16 cellular contexts compared by ENCODE assay signal in genomic region chr11:125621995-125622394, GRCh38. TPM values are rescaled to one million over a fixed set of nuclear protein-coding genes. Genes with fewer than 3 reads are reported as not detected.
DNase-seq lines count a peak whose midpoint lies in the region; ATAC-seq and TF ChIP-seq lines count a peak whose summit lies in the region.
"Had no signal": no experiment of that assay in that cellular context is flagged by ENCODE, and none has a peak within 500 bp of the region (broad histone marks: within the 10 kb centered on the region; RNA-seq: fewer than 3 reads in every experiment).

No MANE protein-coding gene starts in this region.

- H3K27me3 ChIP-seq in GM23248 (replicated peaks; ENCODE audit: insufficient read depth) (no peaks in the 10 kb centered on the region), foreskin keratinocyte (no peaks in the 10 kb centered on the region), heart left ventricle (no peaks in the 10 kb centered on the region), heart right ventricle (no peaks in the 10 kb centered on the region)
- H3K27me3 ChIP-seq: esophagus squamous epithelium, uterus had no signal

- H3K4me1 Mint-ChIP-seq in activated T-helper 17 cell treated with anti-CD3 and anti-CD28 coated beads, Interleukin-2, amount 50 U/mL, for 72 hours: peaks cover 6% of the 10 kb centered on the region
- peaks cover 24% of the 10 kb centered on the region for H3K4me1 Mint-ChIP-seq in stimulated activated memory B cell treated with anti-CD40 and anti-IgM and Interleukin-4, amounts not matched to agents 10 μg/mL and 1 μg/mL and 100 μg/mL, for 72 hours

- H2AFZ ChIP-seq in GM23248: no peak overlapping the region

- peaks cover 82% of the 10 kb centered on the region for H3K36me3 Mint-ChIP-seq in activated T-helper 17 cell treated with anti-CD3 and anti-CD28 coated beads, Interleukin-2, amount 50 U/mL, for 72 hours (ENCODE audit: low read depth)
- peaks cover 20% of the 10 kb centered on the region for H3K36me3 Mint-ChIP-seq in stimulated activated memory B cell treated with anti-CD40 and anti-IgM and Interleukin-4, amounts not matched to agents 10 μg/mL and 1 μg/mL and 100 μg/mL, for 72 hours

- intact Hi-C loops in Right ventricle myocardium superior (cut with DNase I): loop anchor here (10.0 kb wide), 2 partner anchors 47 to 253 kb away; no protein-coding TSS in a partner anchor
- intact Hi-C loops in heart left ventricle (cut with DNase I): loop anchor here in 3 of 10 donors (5.0 to 10.0 kb wide), 5 partner anchors 45 to 643 kb away; partner anchors contain the start of genes EI24 (in 1 of the 3), FEZ1 (in 1 of the 3), FOXRED1 (in 1 of the 3) and HYLS1 (in 1 of the 3)
- intact Hi-C loops in heart right ventricle (cut with DNase I): loop anchor here in 6 of 10 donors (5.0 to 10.0 kb wide), 4 partner anchors 50 to 263 kb away; partner anchors contain the start of genes HYLS1 (in 2 of the 6) and EI24 (in 1 of the 6)

- WGBS in GM23248 (ENCODE audit: low coverage in 1 of 2, low lambda C conversion rate in 2 of 2, missing lambda C conversion rate in 2 of 2), 2 experiments: 68% methylated on average over 2 of the region's 2 CpGs
- WGBS in heart left ventricle, 4 donors: 77 to 86% (median 85%) methylated on average over 2 of the region's 2 CpGs
- 74 to 84% methylated on average over 2 of the region's 2 CpGs for WGBS in heart right ventricle, 2 donors

- H3K4me1 ChIP-seq in GM23248 (ENCODE audit: insufficient read depth) (peaks cover 17% of the 10 kb centered on the region), foreskin keratinocyte (peaks cover 5% of the 10 kb centered on the region), heart left ventricle (peaks cover 4 to 20% (median 15%) of the 10 kb centered on the region in 12 donors), heart right ventricle (peaks cover 0 to 24% (median 20%) of the 10 kb centered on the region in 9 donors)

- H3K36me3 ChIP-seq in GM23248 (ENCODE audit: low read depth) (peaks cover 36% of the 10 kb centered on the region), heart left ventricle (peaks cover 0 to 58% (median 50%) of the 10 kb centered on the region in 9 donors), heart right ventricle (peaks cover 0 to 58% (median 45%) of the 10 kb centered on the region in 9 donors)
- H3K36me3 ChIP-seq: uterus had no signal

- DNase-seq in GM23248: peak; percentile 55
- DNase-seq in foreskin keratinocyte: peak; percentile 26 to 53
- no peak for DNase-seq in Right ventricle myocardium superior
- no peak for DNase-seq in heart left ventricle
- no peak for DNase-seq in heart right ventricle
- DNase-seq: activated CD4-positive, alpha-beta T cell treated with anti-CD3 and anti-CD28 coated beads for 36 hours; central memory CD4-positive, alpha-beta T cell; esophagus squamous epithelium; left cardiac atrium; stimulated activated CD4-positive, alpha-beta T cell treated with anti-CD3 and anti-CD28 coated beads, Interleukin-15, amount 100 ng/mL, for 24 hours; stimulated activated CD8-positive, alpha-beta memory T cell treated with anti-CD3 and anti-CD28 coated beads, Interleukin-4, amount 100 ng/mL, for 48 hours; uterus had no signal

- H3K27me3 Mint-ChIP-seq in activated T-helper 17 cell treated with anti-CD3 and anti-CD28 coated beads, Interleukin-2, amount 50 U/mL, for 72 hours: no peaks in the 10 kb centered on the region
- H3K27me3 Mint-ChIP-seq in stimulated activated memory B cell treated with anti-CD40 and anti-IgM and Interleukin-4, amounts not matched to agents 10 μg/mL and 1 μg/mL and 100 μg/mL, for 72 hours: no peaks in the 10 kb centered on the region
- H3K27me3 Mint-ChIP-seq: activated CD4-positive, alpha-beta T cell treated with anti-CD3 and anti-CD28 coated beads for 36 hours had no signal

- H3K9me3 ChIP-seq in GM23248 (ENCODE audit: low read depth) (no peaks in the 10 kb centered on the region), heart left ventricle (no peaks in the 10 kb centered on the region), heart right ventricle (no peaks in the 10 kb centered on the region)
- H3K9me3 ChIP-seq: esophagus squamous epithelium, uterus had no signal

- H3F3A ChIP-seq in GM23248 (ENCODE audit: insufficient read depth): peaks cover 58% of the 10 kb centered on the region

- H3K9me2 ChIP-seq in GM23248 (ENCODE audit: insufficient read depth): no peaks in the 10 kb centered on the region

- H4K20me1 ChIP-seq in GM23248 (ENCODE audit: insufficient read depth): no peaks in the 10 kb centered on the region

- H3K27ac Mint-ChIP-seq in activated T-helper 17 cell treated with anti-CD3 and anti-CD28 coated beads, Interleukin-2, amount 50 U/mL, for 72 hours: peak overlapping the region; percentile 20
- H3K27ac Mint-ChIP-seq in stimulated activated memory B cell treated with anti-CD40 and anti-IgM and Interleukin-4, amounts not matched to agents 10 μg/mL and 1 μg/mL and 100 μg/mL, for 72 hours: no peak overlapping the region
- H3K27ac Mint-ChIP-seq: activated CD4-positive, alpha-beta T cell treated with anti-CD3 and anti-CD28 coated beads for 36 hours; activated T-helper 2 cell treated with anti-CD3 and anti-CD28 coated beads, Interferon-gamma antibody, Interleukin-2, Interleukin-4, amounts not matched to agents 10 μg/mL and 5 μg/mL and 100 μg/mL, durations not matched to agents 14 hours and 24 hours and 36 hours had no signal

- peaks cover 3% of the 10 kb centered on the region for H3K79me2 ChIP-seq in GM23248 (ENCODE audit: insufficient read depth)

- no peaks in the 10 kb centered on the region for H3K9me3 Mint-ChIP-seq in activated T-helper 17 cell treated with anti-CD3 and anti-CD28 coated beads, Interleukin-2, amount 50 U/mL, for 72 hours
- H3K9me3 Mint-ChIP-seq in stimulated activated memory B cell treated with anti-CD40 and anti-IgM and Interleukin-4, amounts not matched to agents 10 μg/mL and 1 μg/mL and 100 μg/mL, for 72 hours: no peaks in the 10 kb centered on the region
- H3K9me3 Mint-ChIP-seq: activated T-helper 2 cell treated with anti-CD3 and anti-CD28 coated beads, Interferon-gamma antibody, Interleukin-2, Interleukin-4, amounts not matched to agents 10 μg/mL and 5 μg/mL and 100 μg/mL, durations not matched to agents 14 hours and 24 hours and 36 hours had no signal

- H3K27ac ChIP-seq in 22Rv1: 0 out of 2 replicates have a peak overlapping the region, but pooled peaks have one; percentile 22
- H3K27ac ChIP-seq in GM23248: no peak overlapping the region
- H3K27ac ChIP-seq in foreskin keratinocyte: no peak overlapping the region
- H3K27ac ChIP-seq in heart left ventricle: peak overlapping the region in 1 of 12 donors; percentile 19
- H3K27ac ChIP-seq in heart right ventricle: no peak overlapping the region
- H3K27ac ChIP-seq: esophagus squamous epithelium, uterus had no signal

- TF ChIP-seq CTCF in 22Rv1 (IDR thresholded peaks at IDR 0.05): no peak
- no peak for TF ChIP-seq CTCF in foreskin keratinocyte (conservative IDR thresholded peaks at IDR 0.05)
- TF ChIP-seq CTCF in heart left ventricle (IDR thresholded peaks at IDR 0.05): no peak
- TF ChIP-seq CTCF in heart right ventricle (IDR thresholded peaks at IDR 0.05): no peak

- H3K4me3 ChIP-seq in GM23248 (no peak overlapping the region), heart left ventricle (no peak overlapping the region), heart right ventricle (no peak overlapping the region)
- H3K4me3 ChIP-seq: esophagus squamous epithelium, uterus had no signal

- TF ChIP-seq POLR2A in heart left ventricle (IDR thresholded peaks at IDR 0.05): no peak

- no peak overlapping the region for H3K4me2 ChIP-seq in GM23248 (ENCODE audit: unreplicated experiment)

- no peak overlapping the region for H3K9ac ChIP-seq in GM23248

- in situ Hi-C loops in GM23248 (cut with MboI): no loop called here

- no peak overlapping the region for H3K4me3 Mint-ChIP-seq in activated T-helper 17 cell treated with anti-CD3 and anti-CD28 coated beads, Interleukin-2, amount 50 U/mL, for 72 hours
- no peak overlapping the region for H3K4me3 Mint-ChIP-seq in stimulated activated memory B cell treated with anti-CD40 and anti-IgM and Interleukin-4, amounts not matched to agents 10 μg/mL and 1 μg/mL and 100 μg/mL, for 72 hours
- H3K4me3 Mint-ChIP-seq: activated CD4-positive, alpha-beta T cell treated with anti-CD3 and anti-CD28 coated beads for 36 hours had no signal

- ATAC-seq in activated T-helper 17 cell treated with anti-CD3 and anti-CD28 coated beads, Interleukin-2, amount 50 U/mL, for 72 hours (replicated peaks): no peak
- ATAC-seq in foreskin keratinocyte (no peak), Right ventricle myocardium superior (ENCODE audit: poor library complexity) (no peak), heart left ventricle (no peak), heart right ventricle (no peak)
- ATAC-seq in stimulated activated memory B cell treated with anti-CD40 and anti-IgM and Interleukin-4, amounts not matched to agents 10 μg/mL and 1 μg/mL and 100 μg/mL, for 72 hours: no peak
- ATAC-seq: activated CD4-positive, alpha-beta T cell treated with anti-CD3 and anti-CD28 coated beads for 36 hours; left cardiac atrium had no signal

RNA-seq across cellular contexts. Expression of gene CHEK1, which starts 3.0 kb away (rescaled TPM):
- total RNA-seq in GM23248 (2014; rRNA removed; shearing (Covaris generic)): 16.8 and 23.4 TPM in 2 replicates
- polyA plus RNA-seq in GM23248 (2016; fragmentation: Nextera tagmentation; extraction: Ambion mirVana) (15.1 and 16.8 TPM in 2 replicates), foreskin keratinocyte (26.3 and 32.9 TPM in 2 replicates), heart left ventricle (1 to 10 TPM in 1 of 2 donors, under 1 TPM in 1; 0.50 to 1.5 TPM), heart right ventricle (under 1 TPM; 0.64 to 0.73 TPM)
- 100 to 1,000 TPM in 1 of 2 donors, 10 to 100 TPM in 1; 96.0 to 147 TPM for total RNA-seq in activated T-helper 17 cell treated with anti-CD3 and anti-CD28 coated beads, Interleukin-2, amount 50 U/mL, for 72 hours
- total RNA-seq in foreskin keratinocyte (56.8 and 61.0 TPM in 2 replicates), Right ventricle myocardium superior (0.83 TPM), heart left ventricle (1 to 10 TPM in 5 of 9 donors, under 1 TPM in 4; 0.63 to 6.2 (median 1.2) TPM), heart right ventricle (1 to 10 TPM in 8 of 10 donors, under 1 TPM in 2; 0.93 to 3.8 (median 1.3) TPM)

RNA-seq across cellular contexts. Expression of gene STT3A, which starts 29.3 kb away (rescaled TPM):
- total RNA-seq in GM23248 (2014; rRNA removed; shearing (Covaris generic)): 289 and 309 TPM in 2 replicates
- polyA plus RNA-seq in GM23248 (2016; fragmentation: Nextera tagmentation; extraction: Ambion mirVana): 245 and 258 TPM in 2 replicates
- total RNA-seq in activated T-helper 17 cell treated with anti-CD3 and anti-CD28 coated beads, Interleukin-2, amount 50 U/mL, for 72 hours: 100 to 1,000 TPM; 133 to 146 TPM
- 171 and 189 TPM in 2 replicates for total RNA-seq in foreskin keratinocyte
- 103 and 113 TPM in 2 replicates for polyA plus RNA-seq in foreskin keratinocyte
- total RNA-seq in Right ventricle myocardium superior: 54.0 TPM
- 10 to 100 TPM; 47.6 to 98.6 (median 59.1) TPM for total RNA-seq in heart left ventricle
- polyA plus RNA-seq in heart left ventricle: 10 to 100 TPM; 21.5 to 72.7 TPM
- total RNA-seq in heart right ventricle: 10 to 100 TPM; 52.1 to 83.9 (median 58.5) TPM
- 10 to 100 TPM; 19.5 to 61.0 TPM for polyA plus RNA-seq in heart right ventricle

RNA-seq across cellular contexts. Expression of gene EI24, which starts 52.7 kb away (rescaled TPM):
- total RNA-seq in GM23248 (2014; rRNA removed; shearing (Covaris generic)): 124 and 145 TPM in 2 replicates
- 139 and 140 TPM in 2 replicates for polyA plus RNA-seq in GM23248 (2016; fragmentation: Nextera tagmentation; extraction: Ambion mirVana)
- 10 to 100 TPM; 17.0 to 40.5 TPM for total RNA-seq in activated T-helper 17 cell treated with anti-CD3 and anti-CD28 coated beads, Interleukin-2, amount 50 U/mL, for 72 hours
- 179 and 183 TPM in 2 replicates for total RNA-seq in foreskin keratinocyte
- polyA plus RNA-seq in foreskin keratinocyte: 128 and 163 TPM in 2 replicates
- 53.0 TPM for total RNA-seq in Right ventricle myocardium superior
- 10 to 100 TPM; 47.7 to 72.4 (median 53.8) TPM for total RNA-seq in heart left ventricle
- polyA plus RNA-seq in heart left ventricle: 100 to 1,000 TPM in 1 of 2 donors, 10 to 100 TPM in 1; 20.6 to 125 TPM
- total RNA-seq in heart right ventricle: 10 to 100 TPM; 43.3 to 73.7 (median 51.5) TPM
- polyA plus RNA-seq in heart right ventricle: 10 to 100 TPM; 16.5 to 72.9 TPM

RNA-seq across cellular contexts. Expression of gene ACRV1, which starts 58.7 kb away (rescaled TPM):
- total RNA-seq in GM23248 (2014; rRNA removed; shearing (Covaris generic)): not detected in 2 replicates
- 0.10 and 0.22 TPM in 2 replicates for polyA plus RNA-seq in GM23248 (2016; fragmentation: Nextera tagmentation; extraction: Ambion mirVana)
- total RNA-seq in activated T-helper 17 cell treated with anti-CD3 and anti-CD28 coated beads, Interleukin-2, amount 50 U/mL, for 72 hours: not detected
- not detected in 2 replicates for total RNA-seq in foreskin keratinocyte
- polyA plus RNA-seq in foreskin keratinocyte: not detected in 2 replicates
- total RNA-seq in Right ventricle myocardium superior: not detected
- total RNA-seq in heart left ventricle: not detected
- polyA plus RNA-seq in heart left ventricle: not detected
- total RNA-seq in heart right ventricle: not detected
- not detected for polyA plus RNA-seq in heart right ventricle
- total RNA-seq: activated CD4-positive, alpha-beta T cell treated with anti-CD3 and anti-CD28 coated beads for 36 hours; activated T-helper 2 cell treated with anti-CD3 and anti-CD28 coated beads, Interferon-gamma antibody, Interleukin-2, Interleukin-4, amounts not matched to agents 10 μg/mL and 5 μg/mL and 100 μg/mL, durations not matched to agents 14 hours and 24 hours and 36 hours; esophagus squamous epithelium; left cardiac atrium; uterus had no signal

Comparison
In these comparisons a context has a peak if more than half of its experiments do, and no peak if none do; other contexts are left out.
1. DNase-seq: peak in GM23248 (single experiment) and foreskin keratinocyte (2 of 2); none in Right ventricle myocardium superior (single experiment), heart left ventricle (0 of 5) and heart right ventricle (0 of 2).